In genomic region chr10:58919927-58920654, GRCh38 we compare ENCODE assay signal across 12 cellular contexts.
DNase-seq lines count a peak whose midpoint lies in the region; ATAC-seq, FAIRE-seq and TF ChIP-seq lines count a peak whose summit lies in the region.
"Had no signal": no experiment of that assay in that cellular context is flagged by ENCODE, and none has a peak within 500 bp of the region (broad histone marks: within the 10 kb centered on the region; RNA-seq: fewer than 3 reads in every experiment).

No MANE protein-coding gene starts in this region.

- intact Hi-C loops in activated T-helper 2 cell treated with anti-CD3 and anti-CD28 coated beads, Interferon-gamma antibody, Interleukin-2, Interleukin-4, amounts not matched to agents 10 μg/mL and 5 μg/mL and 100 μg/mL, durations not matched to agents 14 hours and 24 hours and 36 hours (cut with micrococcal nuclease), result no loop called here

- peak overlapping the region; percentile 58 for H3K27ac Mint-ChIP-seq in nephron progenitor cell
- H3K27ac Mint-ChIP-seq in activated T-helper 2 cell treated with anti-CD3 and anti-CD28 coated beads, Interferon-gamma antibody, Interleukin-2, Interleukin-4, amounts not matched to agents 10 μg/mL and 5 μg/mL and 100 μg/mL, durations not matched to agents 14 hours and 24 hours and 36 hours, result no peak overlapping the region
- H3K27ac Mint-ChIP-seq: T-helper 1 cell treated with Interleukin-12 subunit alpha and Interleukin-12 subunit beta and Interleukin-4 antibody, amounts not matched to agents 30 μg/mL and 1 μg/mL, for 36 hours had no signal

- peak; percentile 83 for FAIRE-seq in bronchial epithelial cell (lab: Jason Lieb, UNC)

- no peak overlapping the region for H3K4me3 ChIP-seq in bronchial epithelial cell (ENCODE audit: low read depth, low read length)
- H3K4me3 ChIP-seq: psoas muscle had no signal

- H3K4me1 Mint-ChIP-seq in nephron progenitor cell, result peaks cover 28% of the 10 kb centered on the region
- H3K4me1 Mint-ChIP-seq in activated T-helper 2 cell treated with anti-CD3 and anti-CD28 coated beads, Interferon-gamma antibody, Interleukin-2, Interleukin-4, amounts not matched to agents 10 μg/mL and 5 μg/mL and 100 μg/mL, durations not matched to agents 14 hours and 24 hours and 36 hours (ENCODE audit: low read depth), result no peaks in the 10 kb centered on the region

- no peak for ATAC-seq in HG02970 (IDR thresholded peaks at IDR 0.05; ENCODE audit: low FRiP score, unreplicated experiment)
- ATAC-seq: psoas muscle had no signal

- DNase-seq in EL (peak; percentile 79), NCI-H1436 treated with DMSO at 0.1 percent for 48 hours (lab: John Stamatoyannopoulos, UW) (peak; percentile 73), bronchial epithelial cell (ENCODE audit: low read depth) (peak; percentile 97), nephron progenitor cell (no peak), COLO668 (lab: John Stamatoyannopoulos, UW; ENCODE audit: unreplicated experiment) (no peak), NCI-H128 (lab: John Stamatoyannopoulos, UW; ENCODE audit: unreplicated experiment) (no peak)
- DNase-seq in activated T-helper 2 cell treated with anti-CD3 and anti-CD28 coated beads, Interferon-gamma antibody, Interleukin-2, Interleukin-4, amounts not matched to agents 10 μg/mL and 5 μg/mL and 100 μg/mL, durations not matched to agents 14 hours and 24 hours and 36 hours (ENCODE audit: low spot score), result no peak
- DNase-seq: activated naive CD4-positive, alpha-beta T cell treated with Interleukin-2 at 50 U/mL for 16 hours; head of caudate nucleus; psoas muscle had no signal

- no peak overlapping the region for H3K4me3 Mint-ChIP-seq in nephron progenitor cell
- no peak overlapping the region for H3K4me3 Mint-ChIP-seq in activated T-helper 2 cell treated with anti-CD3 and anti-CD28 coated beads, Interferon-gamma antibody, Interleukin-2, Interleukin-4, amounts not matched to agents 10 μg/mL and 5 μg/mL and 100 μg/mL, durations not matched to agents 14 hours and 24 hours and 36 hours (ENCODE audit: low read depth)
- H3K4me3 Mint-ChIP-seq: T-helper 1 cell treated with Interleukin-12 subunit alpha and Interleukin-12 subunit beta and Interleukin-4 antibody, amounts not matched to agents 30 μg/mL and 1 μg/mL, for 36 hours had no signal

- H3K27me3 Mint-ChIP-seq in nephron progenitor cell (ENCODE audit: low read depth, poor library complexity), result no peaks in the 10 kb centered on the region
- no peaks in the 10 kb centered on the region for H3K27me3 Mint-ChIP-seq in activated T-helper 2 cell treated with anti-CD3 and anti-CD28 coated beads, Interferon-gamma antibody, Interleukin-2, Interleukin-4, amounts not matched to agents 10 μg/mL and 5 μg/mL and 100 μg/mL, durations not matched to agents 14 hours and 24 hours and 36 hours (ENCODE audit: low read depth)

- TF ChIP-seq CTCF in bronchial epithelial cell (IDR thresholded peaks at IDR 0.05; ENCODE audit: insufficient read depth, low read length, severe bottlenecking), result no peak
- TF ChIP-seq CTCF in nephron progenitor cell (IDR thresholded peaks at IDR 0.05), result no peak

- no peaks in the 10 kb centered on the region for H3K36me3 Mint-ChIP-seq in nephron progenitor cell (ENCODE audit: low read depth)
- no peaks in the 10 kb centered on the region for H3K36me3 Mint-ChIP-seq in activated T-helper 2 cell treated with anti-CD3 and anti-CD28 coated beads, Interferon-gamma antibody, Interleukin-2, Interleukin-4, amounts not matched to agents 10 μg/mL and 5 μg/mL and 100 μg/mL, durations not matched to agents 14 hours and 24 hours and 36 hours (ENCODE audit: low read depth)

- H3K27me3 ChIP-seq in bronchial epithelial cell (ENCODE audit: control insufficient read depth, insufficient read depth, low read length), result no peaks in the 10 kb centered on the region

- H3K9me3 Mint-ChIP-seq in nephron progenitor cell, result no peaks in the 10 kb centered on the region
- no peaks in the 10 kb centered on the region for H3K9me3 Mint-ChIP-seq in activated T-helper 2 cell treated with anti-CD3 and anti-CD28 coated beads, Interferon-gamma antibody, Interleukin-2, Interleukin-4, amounts not matched to agents 10 μg/mL and 5 μg/mL and 100 μg/mL, durations not matched to agents 14 hours and 24 hours and 36 hours
- H3K9me3 Mint-ChIP-seq: T-helper 1 cell treated with Interleukin-12 subunit alpha and Interleukin-12 subunit beta and Interleukin-4 antibody, amounts not matched to agents 30 μg/mL and 1 μg/mL, for 36 hours had no signal

- no peaks in the 10 kb centered on the region for H3K36me3 ChIP-seq in bronchial epithelial cell (ENCODE audit: control insufficient read depth, insufficient read depth, low read length)

Comparison
In these comparisons a context has a peak if more than half of its experiments do, and no peak if none do; other contexts are left out.
1. DNase-seq: peak in EL (single experiment), NCI-H1436 treated with DMSO at 0.1 percent for 48 hours (single experiment) and bronchial epithelial cell (single experiment); none in nephron progenitor cell (single experiment), activated T-helper 2 cell treated with anti-CD3 and anti-CD28 coated beads, Interferon-gamma antibody, Interleukin-2, Interleukin-4, amounts not matched to agents 10 μg/mL and 5 μg/mL and 100 μg/mL, durations not matched to agents 14 hours and 24 hours and 36 hours (single experiment), COLO668 (single experiment) and NCI-H128 (single experiment).